ENCODE assay signal across 11 cellular contexts in genomic region chr5:177412603-177413233, GRCh38. TPM values are rescaled to one million over a fixed set of nuclear protein-coding genes. Genes with fewer than 3 reads are reported as not detected.
DNase-seq lines count a peak whose midpoint lies in the region; ATAC-seq and TF ChIP-seq lines count a peak whose summit lies in the region.
"Had no signal": no experiment of that assay in that cellular context is flagged by ENCODE, and none has a peak within 500 bp of the region (broad histone marks: within the 10 kb centered on the region; RNA-seq: fewer than 3 reads in every experiment).

No MANE protein-coding gene starts in this region.

- ATAC-seq in GM21786 (IDR thresholded peaks at IDR 0.05; ENCODE audit: unreplicated experiment), result peak; percentile 76

- H2AFZ ChIP-seq in MM.1S (ENCODE audit: low read length), result 0 out of 2 replicates have a peak overlapping the region, but pooled peaks have one; percentile 2

- no peaks in the 10 kb centered on the region for H3K36me3 ChIP-seq in MM.1S (replicated peaks; ENCODE audit: insufficient read depth, low read length)

- peak overlapping the region; percentile 77 for H3K9ac ChIP-seq in MM.1S (ENCODE audit: low read length)

- peak overlapping the region; percentile 5 for H3K4me3 Mint-ChIP-seq in activated T-cell treated with anti-CD3 and anti-CD28 coated beads, Interleukin-2, amount 50 U/mL, for 24 hours

- peak overlapping the region; percentile 58 for H3K4me3 ChIP-seq in MM.1S (ENCODE audit: low read length)

- no peaks in the 10 kb centered on the region for H3K27me3 ChIP-seq in MM.1S (replicated peaks; ENCODE audit: insufficient read depth, low read length)

- no peaks in the 10 kb centered on the region for H3K27me3 Mint-ChIP-seq in activated T-cell treated with anti-CD3 and anti-CD28 coated beads, Interleukin-2, amount 50 U/mL, for 24 hours

- H3K36me3 Mint-ChIP-seq in activated T-cell treated with anti-CD3 and anti-CD28 coated beads, Interleukin-2, amount 50 U/mL, for 24 hours (ENCODE audit: low read depth), result no peaks in the 10 kb centered on the region

- H3K9me3 Mint-ChIP-seq in activated T-cell treated with anti-CD3 and anti-CD28 coated beads, Interleukin-2, amount 50 U/mL, for 24 hours, result no peaks in the 10 kb centered on the region
- H3K9me3 Mint-ChIP-seq: H9 had no signal

- peaks cover 39% of the 10 kb centered on the region for H3K4me1 Mint-ChIP-seq in activated T-cell treated with anti-CD3 and anti-CD28 coated beads, Interleukin-2, amount 50 U/mL, for 24 hours (ENCODE audit: low read depth)

- no peaks in the 10 kb centered on the region for H3K79me2 ChIP-seq in MM.1S (ENCODE audit: low read length)

- H3K27ac Mint-ChIP-seq in activated T-cell treated with anti-CD3 and anti-CD28 coated beads, Interleukin-2, amount 50 U/mL, for 24 hours, result peak overlapping the region; percentile 85

- no peak for TF ChIP-seq CTCF in MM.1S (IDR thresholded peaks at IDR 0.05; ENCODE audit: low read length)

- H3F3A ChIP-seq in MM.1S (ENCODE audit: insufficient read depth, low read length), result peaks cover 23% of the 10 kb centered on the region

- peak; percentile 55 for DNase-seq in activated T-cell treated with anti-CD3 and anti-CD28 coated beads, Interleukin-2, amount 50 U/mL, for 24 hours
- DNase-seq in activated T-cell treated with anti-CD3 and anti-CD28 coated beads for 4 hours, result no peak
- peak; percentile 95 for DNase-seq in MM.1S
- peak; percentile 43 for DNase-seq in stimulated activated CD8-positive, alpha-beta memory T cell treated with anti-CD3 and anti-CD28 coated beads, Interleukin-4, amount 100 ng/mL, for 48 hours
- no peak for DNase-seq in NCI-H2227 treated with DMSO at 0.1 percent for 48 hours (lab: John Stamatoyannopoulos, UW)
- DNase-seq in NOMO-1 (lab: John Stamatoyannopoulos, UW; ENCODE audit: unreplicated experiment in 2 of 2), result no peak
- DNase-seq in ureter (ENCODE audit: low spot score), result no peak
- DNase-seq: H9, NCI-H2081 treated with DMSO at 0.1 percent for 48 hours had no signal

- no peaks in the 10 kb centered on the region for H3K9me2 ChIP-seq in MM.1S (replicated peaks; ENCODE audit: insufficient read depth, low read length)

- peaks cover 23% of the 10 kb centered on the region for H3K4me1 ChIP-seq in MM.1S (ENCODE audit: low read length)

- H4K20me1 ChIP-seq in MM.1S (ENCODE audit: insufficient read depth, low read length), result no peaks in the 10 kb centered on the region

- no peaks in the 10 kb centered on the region for H3K9me3 ChIP-seq in MM.1S (replicated peaks; ENCODE audit: insufficient read depth, low read length)

- peak overlapping the region; percentile 98 for H3K27ac ChIP-seq in MM.1S (ENCODE audit: low read length)

- peak overlapping the region; percentile 93 for H3K4me2 ChIP-seq in MM.1S (ENCODE audit: low read depth, low read length)

RNA-seq across cellular contexts. Expression of gene F12, which starts 3.4 kb away (rescaled TPM):
- 1.3 TPM for total RNA-seq in ureter

RNA-seq across cellular contexts. Expression of gene PFN3, which starts 12.3 kb away (rescaled TPM):
- not detected for total RNA-seq in ureter
- total RNA-seq: fibroblast of lung, H9 had no signal

RNA-seq across cellular contexts. Expression of gene GRK6, which starts 13.8 kb away (rescaled TPM):
- total RNA-seq in ureter, result 30.8 TPM

RNA-seq across cellular contexts. Expression of gene SLC34A1, which starts 28.5 kb away (rescaled TPM):
- not detected for total RNA-seq in ureter
- total RNA-seq: fibroblast of lung, H9 had no signal

RNA-seq across cellular contexts. Expression of gene PRR7, which starts 33.9 kb away (rescaled TPM):
- 2.6 TPM for total RNA-seq in ureter

Comparison
In these comparisons a context has a peak if more than half of its experiments do, and no peak if none do; other contexts are left out.
1. DNase-seq: peak in activated T-cell treated with anti-CD3 and anti-CD28 coated beads, Interleukin-2, amount 50 U/mL, for 24 hours (single experiment), MM.1S (single experiment) and stimulated activated CD8-positive, alpha-beta memory T cell treated with anti-CD3 and anti-CD28 coated beads, Interleukin-4, amount 100 ng/mL, for 48 hours (single experiment); none in activated T-cell treated with anti-CD3 and anti-CD28 coated beads for 4 hours (single experiment), NCI-H2227 treated with DMSO at 0.1 percent for 48 hours (single experiment), NOMO-1 (0 of 2) and ureter (single experiment).